17 cellular contexts compared by ENCODE assay signal in the genomic region with DNA sequence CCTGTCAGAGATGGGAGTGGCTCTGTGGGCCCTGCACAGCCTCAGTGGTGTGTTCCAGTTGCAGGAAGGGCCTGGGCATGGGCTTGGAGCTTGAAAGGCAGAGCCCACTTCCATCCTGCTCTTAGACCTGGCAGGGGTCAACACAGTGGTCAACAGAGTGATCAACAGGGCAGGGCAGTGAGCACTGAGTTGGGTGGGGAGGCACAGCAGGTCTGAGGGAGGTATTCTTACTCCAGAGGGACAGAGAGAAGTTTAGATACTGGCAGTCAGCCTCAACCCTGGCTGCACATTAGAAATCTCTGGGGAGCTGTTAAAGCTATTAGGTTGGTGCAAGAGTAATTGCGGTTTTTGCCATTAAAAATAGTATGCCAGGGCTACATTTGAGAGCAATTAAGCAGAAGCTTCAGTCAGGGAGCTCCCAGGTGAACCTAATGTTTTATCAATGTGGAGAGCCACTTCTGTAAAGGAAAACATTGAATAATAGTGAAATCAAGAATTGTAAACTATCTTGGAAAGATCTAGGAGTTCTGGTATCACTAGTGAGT. TPM values are rescaled to one million over a fixed set of nuclear protein-coding genes. Genes with fewer than 3 reads are reported as not detected.
"Had no signal": no experiment of that assay in that cellular context is flagged by ENCODE, and none has a peak within 500 bp of the region (broad histone marks: within the 10 kb centered on the region; RNA-seq: fewer than 3 reads in every experiment).

No MANE protein-coding gene starts in this region.

- H3K9me3 ChIP-seq: right lobe of liver had no signal

- H3K4me3 Mint-ChIP-seq: activated naive CD8-positive, alpha-beta T cell treated with anti-CD3 and anti-CD28 coated beads, Interleukin-2, amount 50 U/mL, for 24 hours; activated T-helper 1 cell treated with anti-CD3 and anti-CD28 coated beads, Interleukin-12 subunit alpha, Interleukin-12 subunit beta, Interleukin-2, Interleukin-4 antibody, amounts not matched to agents 30 ng/mL and 10 ng/mL and 1 ng/mL, durations not matched to agents 14 hours and 24 hours and 36 hours; natural killer cell; stimulated activated memory B cell treated with anti-CD40 and anti-IgM and Interleukin-4, amounts not matched to agents 10 μg/mL and 1 μg/mL and 100 μg/mL, for 72 hours had no signal

- H3K27me3 ChIP-seq: ascending aorta, right lobe of liver, spleen had no signal

- DNase-seq: activated CD4-positive, alpha-beta T cell treated with anti-CD3 and anti-CD28 coated beads for 48 hours; activated naive CD4-positive, alpha-beta T cell treated with Interleukin-2 at 50 U/mL for 16 hours; activated naive CD8-positive, alpha-beta T cell treated with anti-CD3 and anti-CD28 coated beads, Interleukin-2, amount 50 U/mL, for 24 hours; glutamatergic neuron; mucosa of descending colon; natural killer cell; nucleus accumbens; right lobe of liver; spleen; stimulated activated CD4-positive, alpha-beta T cell treated with anti-CD3 and anti-CD28 coated beads, Interleukin-1b, Interleukin-23, amount 100 ng/mL, for 48 hours; T1000; trophoblast cell; WERI-Rb-1 had no signal

- H3K27ac Mint-ChIP-seq: activated naive CD8-positive, alpha-beta T cell treated with anti-CD3 and anti-CD28 coated beads, Interleukin-2, amount 50 U/mL, for 24 hours; activated T-helper 1 cell treated with anti-CD3 and anti-CD28 coated beads, Interleukin-12 subunit alpha, Interleukin-12 subunit beta, Interleukin-2, Interleukin-4 antibody, amounts not matched to agents 30 ng/mL and 10 ng/mL and 1 ng/mL, durations not matched to agents 14 hours and 24 hours and 36 hours; natural killer cell; stimulated activated memory B cell treated with anti-CD40 and anti-IgM and Interleukin-4, amounts not matched to agents 10 μg/mL and 1 μg/mL and 100 μg/mL, for 72 hours had no signal

- H3K4me1 Mint-ChIP-seq: activated naive CD8-positive, alpha-beta T cell treated with anti-CD3 and anti-CD28 coated beads, Interleukin-2, amount 50 U/mL, for 24 hours; natural killer cell; stimulated activated memory B cell treated with anti-CD40 and anti-IgM and Interleukin-4, amounts not matched to agents 10 μg/mL and 1 μg/mL and 100 μg/mL, for 72 hours had no signal

- H3K4me1 ChIP-seq: right lobe of liver, spleen had no signal

- H3K4me3 ChIP-seq: ascending aorta, mucosa of descending colon, right lobe of liver, spleen had no signal

- H3K27ac ChIP-seq: ascending aorta, right lobe of liver, spleen, WERI-Rb-1 had no signal

- H3K27me3 Mint-ChIP-seq: stimulated activated memory B cell treated with anti-CD40 and anti-IgM and Interleukin-4, amounts not matched to agents 10 μg/mL and 1 μg/mL and 100 μg/mL, for 72 hours had no signal

- H3K9me3 Mint-ChIP-seq: activated T-helper 1 cell treated with anti-CD3 and anti-CD28 coated beads, Interleukin-12 subunit alpha, Interleukin-12 subunit beta, Interleukin-2, Interleukin-4 antibody, amounts not matched to agents 30 ng/mL and 10 ng/mL and 1 ng/mL, durations not matched to agents 14 hours and 24 hours and 36 hours had no signal

- H3K36me3 ChIP-seq: ascending aorta, right lobe of liver, spleen, WERI-Rb-1 had no signal

- ATAC-seq: activated naive CD8-positive, alpha-beta T cell treated with anti-CD3 and anti-CD28 coated beads, Interleukin-2, amount 50 U/mL, for 24 hours; esophagus mucosa; mucosa of descending colon; natural killer cell; right lobe of liver; stimulated activated memory B cell treated with anti-CD40 and anti-IgM and Interleukin-4, amounts not matched to agents 10 μg/mL and 1 μg/mL and 100 μg/mL, for 72 hours had no signal

RNA-seq across cellular contexts. Expression of gene SH3BGR, which starts 37.7 kb away (rescaled TPM):
- total RNA-seq: ascending aorta had no signal

RNA-seq across cellular contexts. Expression of gene LCA5L, which starts 43.9 kb away (rescaled TPM):
- total RNA-seq: activated T-helper 1 cell treated with anti-CD3 and anti-CD28 coated beads, Interleukin-12 subunit alpha, Interleukin-12 subunit beta, Interleukin-2, Interleukin-4 antibody, amounts not matched to agents 30 ng/mL and 10 ng/mL and 1 ng/mL, durations not matched to agents 14 hours and 24 hours and 36 hours; ascending aorta had no signal
